ENCODE assay signal across 8 cellular contexts in the genomic region with DNA sequence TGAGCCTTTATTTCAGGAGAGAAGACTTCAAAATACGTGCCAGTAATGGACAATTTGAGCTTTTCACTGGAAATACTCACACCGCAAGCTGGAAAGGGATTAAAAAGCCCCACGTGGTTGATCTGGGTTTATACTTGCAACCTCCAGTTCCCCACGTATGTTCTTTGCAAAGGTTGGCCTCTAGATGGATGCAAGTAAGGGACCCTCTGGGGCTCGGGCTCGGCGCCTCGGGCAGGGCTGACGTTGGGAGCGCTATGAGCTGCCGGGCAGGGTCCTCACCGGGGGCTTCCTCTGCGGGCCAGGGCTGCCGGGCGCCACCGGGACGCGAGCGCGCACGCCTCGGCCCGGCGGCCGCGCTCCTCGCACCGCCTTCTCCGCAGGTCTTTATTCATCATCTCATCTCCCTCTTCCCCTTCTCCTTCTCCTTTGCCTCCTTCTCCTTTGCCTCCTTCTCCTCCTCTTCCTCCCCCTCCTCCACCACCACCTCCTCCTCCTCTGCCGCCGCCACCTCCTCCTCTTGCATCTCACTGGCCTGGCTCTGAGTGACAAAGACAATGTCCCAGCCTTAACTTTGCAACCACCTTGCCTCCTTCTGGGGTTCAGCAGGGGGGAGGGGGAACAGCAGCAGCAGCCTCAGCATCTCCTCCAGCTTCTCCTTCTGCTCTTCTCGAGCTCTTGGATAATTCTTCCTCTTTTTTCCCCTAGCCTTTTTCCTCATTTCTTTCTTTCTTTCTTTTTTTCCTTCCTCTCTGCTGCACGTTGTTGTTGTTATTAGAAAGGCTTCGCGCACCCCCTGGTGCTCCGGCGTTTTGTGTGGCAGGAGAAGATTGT. TPM values are rescaled to one million over a fixed set of nuclear protein-coding genes. Genes with fewer than 3 reads are reported as not detected.
A peak's percentile ranks its signal among the peaks of the same experiment; 100 is the strongest.
DNase-seq lines count a peak whose midpoint lies in the region; ATAC-seq and TF ChIP-seq lines count a peak whose summit lies in the region.

No MANE protein-coding gene starts in this region.

- 0 out of 2 replicates have a peak, but pooled peaks cover 7% of the 10 kb centered on the region for H3K79me2 ChIP-seq in HCT116 (ENCODE audit: insufficient read depth, low read length)

- H3K27ac Mint-ChIP-seq in T-cell (peak overlapping the region in 1 of 2 donors; percentile 41), neural crest cell (ENCODE audit: unreplicated experiment) (peak overlapping the region; percentile 99)

- H3K9me2 ChIP-seq in HCT116 (ENCODE audit: insufficient read depth) = no peaks in the 10 kb centered on the region

- H3K27ac ChIP-seq in HCT116 (ENCODE audit: low read depth, low read length) = peak overlapping the region; percentile 29

- peaks cover 27 to 44% (median 29%) of the 10 kb centered on the region in 3 donors for H3K4me1 Mint-ChIP-seq in T-cell
- peaks cover 54% of the 10 kb centered on the region for H3K4me1 Mint-ChIP-seq in neural crest cell

- TF ChIP-seq RAD21 in HCT116 (IDR thresholded peaks at IDR 0.05; ENCODE audit: low read depth) = peak; percentile 28; the same call in 1 of the 2 replicates

- no peaks in the 10 kb centered on the region for H3K9me3 Mint-ChIP-seq in T-cell
- H3K9me3 Mint-ChIP-seq in neural crest cell = peaks cover 2% of the 10 kb centered on the region

- CTCF ChIA-PET in HCT116 (lab: Charles Lee) = no interaction called here
- CTCF ChIA-PET in T-cell (lab: Charles Lee) = no interaction called here

- peak overlapping the region; percentile 58 for H3K9ac ChIP-seq in HCT116 (ENCODE audit: low read length)

- H3K36me3 Mint-ChIP-seq in T-cell (no peaks in the 10 kb centered on the region), neural crest cell (ENCODE audit: low read depth) (peaks cover 15% of the 10 kb centered on the region)

- intact Hi-C loops in HCT116 (cut with micrococcal nuclease) = loop anchor here (5.0 to 10.0 kb wide), 3 partner anchors 55 to 960 kb away; no protein-coding TSS in a partner anchor

- H2AFZ ChIP-seq in HCT116 (ENCODE audit: low read depth, low read length, poor library complexity, severe bottlenecking) = no peak overlapping the region

- no peaks in the 10 kb centered on the region for H4K20me1 ChIP-seq in HCT116 (ENCODE audit: insufficient read depth)

- POLR2A ChIA-PET in HCT116 (lab: Charles Lee) = no interaction called here
- POLR2A ChIA-PET in T-cell (lab: Charles Lee) = no interaction called here

- H3K27me3 Mint-ChIP-seq in T-cell = peaks cover 64 to 69% of the 10 kb centered on the region in 2 donors
- peaks cover 10% of the 10 kb centered on the region for H3K27me3 Mint-ChIP-seq in neural crest cell (ENCODE audit: low read depth)

- 0 out of 6 replicates have a peak, but pooled peaks of 1 of the 3 experiments have one; percentile 4 for TF ChIP-seq CTCF in HCT116 (IDR thresholded peaks at IDR 0.05 in 2 of 3, conservative IDR thresholded peaks at IDR 0.05 in 1 of 3; ENCODE audit: borderline replicate concordance in 1 of 3, insufficient read depth in 1 of 3, low read depth in 2 of 3, low read length in 2 of 3)
- peak; percentile 49 for TF ChIP-seq CTCF in fibroblast of villous mesenchyme (IDR thresholded peaks at IDR 0.05; ENCODE audit: insufficient read depth, low read depth, low read length)
- no peak for TF ChIP-seq CTCF in neural crest cell (conservative IDR thresholded peaks at IDR 0.05)

- H3K36me3 ChIP-seq in HCT116 (ENCODE audit: control insufficient read depth in 1 of 2, insufficient read depth in 2 of 2, low read length in 2 of 2) = no peaks in the 10 kb centered on the region

- RAD21 ChIA-PET in HCT116 (lab: Charles Lee; ENCODE audit: low non-redundant PET in 1 of 2, low total read pairs in 2 of 2, uncharacterized antibody in 2 of 2, unreplicated experiment in 2 of 2) = no interaction called here

- TF ChIP-seq POLR2A in HCT116 (IDR thresholded peaks at IDR 0.05; ENCODE audit: borderline replicate concordance, extremely low read depth, insufficient read depth, insufficient read length) = no peak

- peak; percentile 8; the same call in 1 of the 2 replicates for ATAC-seq in HCT116
- ATAC-seq in T-cell (replicated peaks in 1 of 4) = peak in 1 of 4 experiments; percentile 28
- ATAC-seq in HG03432 (IDR thresholded peaks at IDR 0.05; ENCODE audit: unreplicated experiment) = no peak

- H3K4me3 Mint-ChIP-seq in T-cell = peak overlapping the region; percentile 67 to 87 (median 68)
- peak overlapping the region; percentile 93 for H3K4me3 Mint-ChIP-seq in neural crest cell

- H3K9me3 ChIP-seq in HCT116 (ENCODE audit: control insufficient read depth in 1 of 2, insufficient read depth in 1 of 2, low read depth in 1 of 2, low read length in 2 of 2) = no peaks in the 10 kb centered on the region

- peaks cover 5 to 16% of the 10 kb centered on the region in 2 experiments; a peak in 3 of 4 replicates for H3K4me1 ChIP-seq in HCT116 (ENCODE audit: control insufficient read depth in 1 of 2, insufficient read depth in 2 of 2, low read length in 2 of 2)

- peak overlapping the region; percentile 83 for H3K4me2 ChIP-seq in HCT116 (ENCODE audit: low read length)

- H3K27me3 ChIP-seq in HCT116 (ENCODE audit: insufficient read depth, low read length) = no peaks in the 10 kb centered on the region

- DNase-seq in C1 segment of cervical spinal cord (lab: John Stamatoyannopoulos, UW) (peak in 9 of 14 donors; percentile 30 to 73 (median 67)), HCT116 (ENCODE audit: low read depth, low spot score) (no peak), T-cell (no peak), fibroblast of villous mesenchyme (ENCODE audit: low read depth) (peak; percentile 46), neural crest cell (ENCODE audit: low read depth, low spot score) (peak; percentile 54), RPMI8226 (no peak), T-helper 9 cell (no peak)

- peak overlapping the region; percentile 49 to 56 for H3K4me3 ChIP-seq in HCT116 (replicated peaks in 1 of 2; ENCODE audit: low read depth in 1 of 2, low read length in 2 of 2)
- peak overlapping the region; percentile 85 for H3K4me3 ChIP-seq in fibroblast of villous mesenchyme (ENCODE audit: low read depth, low read length)

- no TSS peak for BruUV-seq in HCT116 (replicated peaks; lab: Mats Ljungman, UMichigan)

TF ChIP-seq in HCT116, 20 proteins besides CTCF, POLR2A, EP300 and RAD21:
- TF ChIP-seq EZH2phosphoT487 (IDR thresholded peaks at IDR 0.05; ENCODE audit: borderline replicate concordance) (no peak), SP1 (IDR thresholded peaks at IDR 0.05; ENCODE audit: low read depth) (no peak), ZNF274 (IDR thresholded peaks at IDR 0.05; ENCODE audit: low read depth, low read length) (no peak), CBX3 (IDR thresholded peaks at IDR 0.05; ENCODE audit: low read depth) (0 out of 2 replicates have a peak, but pooled peaks have one; percentile 25)

RNA-seq across cellular contexts. Expression of a gene that starts 0.6 kb away (rescaled TPM):
- total RNA-seq in HCT116 (2021; ENCODE audit: unreplicated experiment) = 18.1 TPM
- 4.2 and 4.5 TPM in 2 replicates for polyA plus RNA-seq in HCT116 (2012)
- 1 to 10 TPM; 1.1 to 5.3 (median 2.5) TPM for total RNA-seq in T-cell
- 16.4 and 32.4 TPM in 2 replicates for total RNA-seq in fibroblast of villous mesenchyme
- total RNA-seq in neural crest cell = 195 and 199 TPM in 2 replicates

Comparison
In these comparisons a context has a peak if more than half of its experiments do, and no peak if none do; other contexts are left out.
1. DNase-seq: peak in C1 segment of cervical spinal cord (9 of 14), fibroblast of villous mesenchyme (single experiment) and neural crest cell (single experiment); none in HCT116 (single experiment), T-cell (0 of 34), RPMI8226 (single experiment) and T-helper 9 cell (single experiment).